ENCODE assay signal across 8 cellular contexts in the genomic region with DNA sequence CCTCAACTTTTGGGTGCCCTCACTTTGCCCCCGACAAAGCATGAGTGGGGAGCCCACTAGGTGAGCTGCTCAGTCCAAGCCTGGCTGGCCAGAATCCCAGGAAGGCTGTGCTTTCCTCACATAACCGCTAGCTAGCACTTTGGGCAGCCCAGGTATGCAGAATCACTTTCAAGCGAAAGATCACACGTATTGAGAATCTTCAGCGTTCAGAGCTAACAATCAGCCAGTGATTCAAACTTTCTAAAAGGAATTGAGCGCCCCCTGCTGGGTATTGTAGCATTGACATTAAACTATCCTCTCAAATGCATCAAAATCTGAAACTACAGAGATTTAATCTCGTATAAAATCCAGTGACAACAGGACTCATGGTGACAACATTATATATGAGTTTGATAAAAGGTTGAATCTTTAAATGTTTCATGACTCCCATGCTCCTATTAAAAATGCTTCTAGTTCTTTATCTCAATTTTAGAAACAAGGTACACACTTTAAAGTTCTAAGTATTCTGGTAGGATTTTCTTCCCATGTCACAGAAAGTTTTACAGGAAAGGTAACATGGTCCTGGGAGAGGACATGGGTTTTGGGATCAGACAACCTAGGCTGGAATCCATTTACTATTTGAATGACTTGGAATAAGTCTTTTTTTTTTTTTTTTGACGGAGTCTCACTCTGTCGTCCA. TPM values are rescaled to one million over a fixed set of nuclear protein-coding genes. Genes with fewer than 3 reads are reported as not detected.
A peak's percentile ranks its signal among the peaks of the same experiment; 100 is the strongest.
DNase-seq lines count a peak whose midpoint lies in the region; ATAC-seq lines count a peak whose summit lies in the region.

No MANE protein-coding gene starts in this region.

- ATAC-seq in HG03060 (IDR thresholded peaks at IDR 0.05; ENCODE audit: low read depth, unreplicated experiment) (peak; percentile 49), HG03457 (IDR thresholded peaks at IDR 0.05; ENCODE audit: unreplicated experiment) (no peak)

- peak overlapping the region in 1 of 2 experiments; percentile 60 for H2BK12ac ChIP-seq in mesenchymal stem cell (ENCODE audit: low read length in 2 of 2)

- peak overlapping the region; percentile 64 for H3K9ac ChIP-seq in mesenchymal stem cell (ENCODE audit: low read length)

- H3K27ac Mint-ChIP-seq in activated CD4-positive, alpha-beta memory T cell treated with anti-CD3 and anti-CD28 coated beads, Interleukin-2, amount 10 ng/mL, durations not matched to agents 7 days and 5 days, result no peak overlapping the region

- H3K36me3 Mint-ChIP-seq in activated CD4-positive, alpha-beta memory T cell treated with anti-CD3 and anti-CD28 coated beads, Interleukin-2, amount 10 ng/mL, durations not matched to agents 7 days and 5 days (ENCODE audit: low read depth), result peaks cover 21% of the 10 kb centered on the region

- H2AFZ ChIP-seq in mesenchymal stem cell (ENCODE audit: low read depth, low read length), result no peak overlapping the region

- H3K27me3 Mint-ChIP-seq in activated CD4-positive, alpha-beta memory T cell treated with anti-CD3 and anti-CD28 coated beads, Interleukin-2, amount 10 ng/mL, durations not matched to agents 7 days and 5 days, result no peaks in the 10 kb centered on the region

- DNase-seq in DMS114 treated with DMSO at 0.1 percent for 48 hours (lab: John Stamatoyannopoulos, UW; ENCODE audit: unreplicated experiment), result peak; percentile 63
- peak; percentile 44 to 88 for DNase-seq in NCI-H526 (lab: John Stamatoyannopoulos, UW)
- DNase-seq in activated CD4-positive, alpha-beta memory T cell treated with anti-CD3 and anti-CD28 coated beads, Interleukin-2, amount 10 ng/mL, durations not matched to agents 7 days and 5 days, result peak; percentile 74
- DNase-seq in effector CD8-positive, alpha-beta T cell (lab: John Stamatoyannopoulos, UW), result peak; percentile 71
- peak; percentile 83 for DNase-seq in mesenchymal stem cell
- DNase-seq in stimulated activated CD8-positive, alpha-beta memory T cell treated with anti-CD3 and anti-CD28 coated beads, Interleukin-2, amount 100 ng/mL, for 48 hours (ENCODE audit: low read depth in 2 of 2), result peak; percentile 54 to 55

- H2AK5ac ChIP-seq in mesenchymal stem cell (ENCODE audit: low read length, severe bottlenecking), result peak overlapping the region; percentile 42

- H2BK15ac ChIP-seq in mesenchymal stem cell (ENCODE audit: low read depth, poor library complexity, severe bottlenecking), result no peak overlapping the region

- no peak overlapping the region for H3K4me3 ChIP-seq in mesenchymal stem cell (ENCODE audit: insufficient read depth in 1 of 2, low read depth in 1 of 2, low read length in 2 of 2)

- no peaks in the 10 kb centered on the region for H3K9me3 Mint-ChIP-seq in activated CD4-positive, alpha-beta memory T cell treated with anti-CD3 and anti-CD28 coated beads, Interleukin-2, amount 10 ng/mL, durations not matched to agents 7 days and 5 days

- no peaks in the 10 kb centered on the region for H3K9me3 ChIP-seq in mesenchymal stem cell (ENCODE audit: control insufficient read depth, low read length)

- H3K27ac ChIP-seq in mesenchymal stem cell (ENCODE audit: low read length, poor library complexity, severe bottlenecking), result peak overlapping the region; percentile 50

- no peak overlapping the region for H3K14ac ChIP-seq in mesenchymal stem cell (ENCODE audit: low read length in 2 of 2)

- 18% methylated on average over 6 of the region's 9 CpGs for WGBS in mesenchymal stem cell

- H2BK5ac ChIP-seq in mesenchymal stem cell (ENCODE audit: low read depth, low read length, poor library complexity, severe bottlenecking), result no peak overlapping the region

- H3K79me1 ChIP-seq in mesenchymal stem cell (replicated peaks; ENCODE audit: low read length, poor library complexity, severe bottlenecking), result peaks cover 7% of the 10 kb centered on the region

- no peak overlapping the region for H3K4ac ChIP-seq in mesenchymal stem cell (ENCODE audit: low read depth in 1 of 2, low read length in 2 of 2)

- peaks cover 4 to 39% of the 10 kb centered on the region in 2 experiments for H3K36me3 ChIP-seq in mesenchymal stem cell (ENCODE audit: control insufficient read depth in 1 of 2, insufficient read depth in 2 of 2, low read depth in 1 of 2, low read length in 2 of 2)

- peaks cover 2% of the 10 kb centered on the region for H3K4me1 Mint-ChIP-seq in activated CD4-positive, alpha-beta memory T cell treated with anti-CD3 and anti-CD28 coated beads, Interleukin-2, amount 10 ng/mL, durations not matched to agents 7 days and 5 days

- H4K8ac ChIP-seq in mesenchymal stem cell (ENCODE audit: low read length), result no peak overlapping the region

- no peak overlapping the region for H2BK120ac ChIP-seq in mesenchymal stem cell (ENCODE audit: low read depth, low read length)

- POLR2A ChIA-PET in activated CD4-positive, alpha-beta memory T cell treated with anti-CD3 and anti-CD28 coated beads, Interleukin-2, amount 10 ng/mL, durations not matched to agents 7 days and 5 days (lab: Charles Lee), result interaction anchor here (0.7 to 6.8 kb wide), 3 partner anchors 11 to 265 kb away, joined by 3 to 41 read pairs (median 4); a partner anchor contains a TSS

- CTCF ChIA-PET in activated CD4-positive, alpha-beta memory T cell treated with anti-CD3 and anti-CD28 coated beads, Interleukin-2, amount 10 ng/mL, durations not matched to agents 7 days and 5 days (lab: Charles Lee), result interaction anchor here (0.7 to 6.8 kb wide), 17 partner anchors 11 to 344 kb away, joined by 3 to 62 read pairs (median 5); a partner anchor contains a TSS

- H3K4me3 Mint-ChIP-seq in activated CD4-positive, alpha-beta memory T cell treated with anti-CD3 and anti-CD28 coated beads, Interleukin-2, amount 10 ng/mL, durations not matched to agents 7 days and 5 days, result no peak overlapping the region

- no peak overlapping the region for H3K4me2 ChIP-seq in mesenchymal stem cell (ENCODE audit: low read length, poor library complexity, severe bottlenecking)

- no peak overlapping the region for H3K18ac ChIP-seq in mesenchymal stem cell (ENCODE audit: low read depth in 1 of 2, low read length in 2 of 2)

- peaks cover 8% of the 10 kb centered on the region for H3K4me1 ChIP-seq in mesenchymal stem cell (ENCODE audit: control insufficient read depth, insufficient read depth, low read depth, low read length)

- peak overlapping the region; percentile 74 for H4K91ac ChIP-seq in mesenchymal stem cell (ENCODE audit: low read length)

- H3K23ac ChIP-seq in mesenchymal stem cell (ENCODE audit: low read length in 2 of 2), result no peak overlapping the region

- H3K27me3 ChIP-seq in mesenchymal stem cell (ENCODE audit: control insufficient read depth in 1 of 2, insufficient read depth in 1 of 2, low read length in 2 of 2), result no peaks in the 10 kb centered on the region

RNA-seq across cellular contexts. Expression of a gene that starts 11.8 kb away (rescaled TPM):
- 10 to 100 TPM; 27.3 to 27.4 TPM for total RNA-seq in activated CD4-positive, alpha-beta memory T cell treated with anti-CD3 and anti-CD28 coated beads, Interleukin-2, amount 10 ng/mL, durations not matched to agents 7 days and 5 days
- 54.1 TPM for polyA plus RNA-seq in mesenchymal stem cell (2013, experiment 1 of 2)
- 56.0 TPM for polyA plus RNA-seq in mesenchymal stem cell (2013, experiment 2 of 2)

RNA-seq across cellular contexts. Expression of a gene that starts 11.8 kb away (rescaled TPM):
- 10 to 100 TPM; 22.4 to 24.2 TPM for total RNA-seq in activated CD4-positive, alpha-beta memory T cell treated with anti-CD3 and anti-CD28 coated beads, Interleukin-2, amount 10 ng/mL, durations not matched to agents 7 days and 5 days
- 20.1 TPM for polyA plus RNA-seq in mesenchymal stem cell (2013, experiment 1 of 2)
- 21.0 TPM for polyA plus RNA-seq in mesenchymal stem cell (2013, experiment 2 of 2)
